Comparison of ENCODE assay signal across 16 cellular contexts in the genomic region with DNA sequence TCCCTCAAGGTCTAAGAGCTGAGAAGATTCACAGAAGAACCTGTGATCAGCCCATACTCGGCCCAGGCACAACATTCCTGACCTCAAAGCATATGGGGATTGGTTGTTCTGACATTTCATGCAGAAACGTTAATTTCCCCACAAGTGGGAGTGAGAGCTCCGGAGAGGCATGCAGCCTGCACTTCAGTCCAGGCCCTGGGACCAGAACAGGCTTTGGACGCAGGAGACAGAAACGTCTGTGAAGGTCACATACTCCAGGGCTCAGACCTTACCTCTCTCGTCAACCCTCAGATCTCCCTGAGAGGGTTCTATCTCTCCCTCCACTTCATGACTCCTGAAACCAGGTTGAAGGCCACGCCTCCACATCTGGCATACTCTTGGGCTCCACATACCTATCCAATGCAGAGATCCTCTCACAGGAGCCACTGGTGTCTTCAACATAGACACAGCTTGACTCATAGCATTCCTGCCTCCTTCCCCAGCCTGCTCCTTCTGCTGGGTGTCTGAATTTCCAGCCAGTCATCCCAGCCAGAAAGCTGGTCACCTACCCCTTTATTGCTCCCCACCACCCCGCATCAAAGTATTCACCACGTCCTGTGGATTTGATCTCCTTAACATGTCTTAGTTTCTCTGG.
DNase-seq lines count a peak whose midpoint lies in the region; ATAC-seq and TF ChIP-seq lines count a peak whose summit lies in the region.
"Had no signal": no experiment of that assay in that cellular context is flagged by ENCODE, and none has a peak within 500 bp of the region (broad histone marks: within the 10 kb centered on the region; RNA-seq: fewer than 3 reads in every experiment).

No MANE protein-coding gene starts in this region.

- ATAC-seq in Right ventricle myocardium inferior = peak; percentile 20

- H3K4me3 ChIP-seq in right atrium auricular region (no peak overlapping the region), SJSA1 (no peak overlapping the region), fibroblast of villous mesenchyme (ENCODE audit: low read depth, low read length) (no peak overlapping the region), smooth muscle cell (no peak overlapping the region)

- H3K27ac ChIP-seq in right atrium auricular region (no peak overlapping the region), SJSA1 (no peak overlapping the region), smooth muscle cell (ENCODE audit: low read depth) (peak overlapping the region; percentile 93)

- H2AFZ ChIP-seq in smooth muscle cell (ENCODE audit: low read depth) = no peak overlapping the region

- H3K9ac ChIP-seq in smooth muscle cell (ENCODE audit: low read depth) = peak overlapping the region; percentile 9

- H3K79me2 ChIP-seq in smooth muscle cell (ENCODE audit: low read depth) = no peaks in the 10 kb centered on the region

- peak overlapping the region; percentile 7 for H3K4me2 ChIP-seq in smooth muscle cell

- peaks cover 0 to 19% of the 10 kb centered on the region in 2 donors for H3K4me1 ChIP-seq in right atrium auricular region
- peaks cover 38% of the 10 kb centered on the region for H3K4me1 ChIP-seq in SJSA1 (replicated peaks)
- peaks cover 26% of the 10 kb centered on the region for H3K4me1 ChIP-seq in smooth muscle cell (ENCODE audit: low read depth)

- TF ChIP-seq CTCF in right atrium auricular region (IDR thresholded peaks at IDR 0.05) (no peak), fibroblast of villous mesenchyme (IDR thresholded peaks at IDR 0.05; ENCODE audit: insufficient read depth, low read depth, low read length) (no peak), smooth muscle cell (IDR thresholded peaks at IDR 0.05; ENCODE audit: borderline replicate concordance, insufficient read depth, poor library complexity, severe bottlenecking) (no peak), mesothelial cell of epicardium (IDR thresholded peaks at IDR 0.05; ENCODE audit: unreplicated experiment) (no peak)

- peaks cover 3% of the 10 kb centered on the region for H3F3A ChIP-seq in smooth muscle cell (ENCODE audit: low read depth)

- peaks cover 10% of the 10 kb centered on the region for H3K4me1 Mint-ChIP-seq in mesothelial cell of epicardium
- H3K4me1 Mint-ChIP-seq: activated naive CD8-positive, alpha-beta T cell treated with anti-CD3 and anti-CD28 coated beads for 36 hours had no signal

- intact Hi-C loops in Right ventricle myocardium inferior (cut with DNase I) = no loop called here

- H3K4me3 Mint-ChIP-seq in mesothelial cell of epicardium = no peak overlapping the region
- H3K4me3 Mint-ChIP-seq: activated naive CD8-positive, alpha-beta T cell treated with anti-CD3 and anti-CD28 coated beads for 36 hours had no signal

- H3K9me3 Mint-ChIP-seq in mesothelial cell of epicardium = no peaks in the 10 kb centered on the region
- H3K9me3 Mint-ChIP-seq: activated naive CD8-positive, alpha-beta T cell treated with anti-CD3 and anti-CD28 coated beads for 36 hours; nephron had no signal

- H3K27me3 ChIP-seq in right atrium auricular region = no peaks in the 10 kb centered on the region
- H3K27me3 ChIP-seq in SJSA1 (replicated peaks) = no peaks in the 10 kb centered on the region; the same call in 1 of the 2 replicates
- H3K27me3 ChIP-seq in smooth muscle cell (ENCODE audit: low read depth) = no peaks in the 10 kb centered on the region

- DNase-seq in Right ventricle myocardium inferior (ENCODE audit: missing footprints) = no peak
- DNase-seq in right atrium auricular region (ENCODE audit: low spot score) = no peak
- peak; percentile 32 to 62 for DNase-seq in SJSA1 (ENCODE audit: low read depth in 1 of 2, low spot score in 2 of 2)
- DNase-seq in fibroblast of villous mesenchyme (ENCODE audit: low read depth) = peak; percentile 28
- no peak for DNase-seq in smooth muscle cell (lab: John Stamatoyannopoulos, UW; ENCODE audit: unreplicated experiment)
- DNase-seq in SKM-1 (lab: John Stamatoyannopoulos, UW; ENCODE audit: unreplicated experiment) = no peak
- no peak for DNase-seq in mesothelial cell of epicardium (ENCODE audit: low spot score in 2 of 2, unreplicated experiment in 2 of 2)
- DNase-seq in NCI-H2107 (lab: John Stamatoyannopoulos, UW) = no peak
- DNase-seq: activated naive CD8-positive, alpha-beta T cell treated with anti-CD3 and anti-CD28 coated beads for 36 hours; cortex of kidney; foreskin melanocyte; kidney; NCI-H345; RPMI8226; stimulated activated CD4-positive, alpha-beta T cell treated with anti-CD3 and anti-CD28 coated beads, Interleukin-12 subunit alpha, Interleukin-12 subunit beta, amount 100 ng/mL, for 4 hours had no signal

- H3K27ac Mint-ChIP-seq in mesothelial cell of epicardium = no peak overlapping the region
- H3K27ac Mint-ChIP-seq: activated naive CD8-positive, alpha-beta T cell treated with anti-CD3 and anti-CD28 coated beads for 36 hours had no signal

- WGBS in smooth muscle cell (ENCODE audit: low lambda C conversion rate) = 37% methylated on average over 9 of the region's 9 CpGs

- H4K20me1 ChIP-seq in smooth muscle cell (ENCODE audit: low read depth) = no peaks in the 10 kb centered on the region

- H3K36me3 ChIP-seq in right atrium auricular region = no peaks in the 10 kb centered on the region
- no peaks in the 10 kb centered on the region for H3K36me3 ChIP-seq in SJSA1
- no peaks in the 10 kb centered on the region for H3K36me3 ChIP-seq in smooth muscle cell (ENCODE audit: low read depth)

- H3K9me3 ChIP-seq in right atrium auricular region = no peaks in the 10 kb centered on the region
- no peaks in the 10 kb centered on the region for H3K9me3 ChIP-seq in SJSA1 (replicated peaks)
- H3K9me3 ChIP-seq in smooth muscle cell (replicated peaks; ENCODE audit: low read depth) = no peaks in the 10 kb centered on the region

- no peaks in the 10 kb centered on the region for H3K27me3 Mint-ChIP-seq in mesothelial cell of epicardium (ENCODE audit: low read depth)
- H3K27me3 Mint-ChIP-seq: activated naive CD8-positive, alpha-beta T cell treated with anti-CD3 and anti-CD28 coated beads for 36 hours had no signal

- no peaks in the 10 kb centered on the region for H3K36me3 Mint-ChIP-seq in mesothelial cell of epicardium
- H3K36me3 Mint-ChIP-seq: activated naive CD8-positive, alpha-beta T cell treated with anti-CD3 and anti-CD28 coated beads for 36 hours had no signal

Comparison
In these comparisons a context has a peak if more than half of its experiments do, and no peak if none do; other contexts are left out.
1. DNase-seq: peak in SJSA1 (2 of 2) and fibroblast of villous mesenchyme (single experiment); none in Right ventricle myocardium inferior (single experiment), right atrium auricular region (single experiment), smooth muscle cell (single experiment), SKM-1 (single experiment), mesothelial cell of epicardium (0 of 2) and NCI-H2107 (single experiment).